ENCODE assay signal across 11 cellular contexts in the genomic region with DNA sequence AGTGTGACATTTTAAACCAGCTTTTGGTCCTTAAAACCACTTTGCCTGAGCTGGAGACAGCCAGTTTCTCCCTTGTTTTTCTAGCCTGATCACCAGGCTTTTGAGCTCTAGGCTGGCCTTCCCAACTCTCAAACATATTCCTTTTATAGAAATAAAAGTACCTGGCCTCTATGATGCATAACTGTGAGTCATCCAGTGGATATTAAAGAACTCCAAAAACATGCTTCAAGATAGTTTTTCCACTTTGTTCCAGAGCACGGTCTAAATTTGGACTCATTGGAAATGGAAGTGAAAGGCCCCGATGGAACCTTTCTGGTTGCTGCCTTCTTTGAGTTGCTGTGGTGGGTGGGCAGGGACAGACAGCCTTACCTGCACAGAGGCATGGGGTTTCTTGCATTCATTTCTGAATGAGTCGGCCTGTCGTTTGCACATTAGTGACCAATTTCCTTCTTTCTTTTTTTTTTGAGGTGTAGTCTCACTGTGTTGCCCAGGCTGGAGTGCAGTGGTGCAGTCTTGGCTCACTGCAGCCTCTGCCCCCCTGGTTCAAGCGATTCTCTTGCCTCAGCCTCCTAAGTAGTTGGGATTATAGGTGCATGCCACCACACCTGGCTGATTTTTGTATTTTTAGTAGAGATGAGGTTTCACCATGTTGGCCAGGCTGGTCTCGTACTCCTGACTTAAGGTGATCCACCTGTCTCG. TPM values are rescaled to one million over a fixed set of nuclear protein-coding genes. Genes with fewer than 3 reads are reported as not detected.
DNase-seq lines count a peak whose midpoint lies in the region; ATAC-seq and TF ChIP-seq lines count a peak whose summit lies in the region.
"Had no signal": no experiment of that assay in that cellular context is flagged by ENCODE, and none has a peak within 500 bp of the region (broad histone marks: within the 10 kb centered on the region; RNA-seq: fewer than 3 reads in every experiment).

No MANE protein-coding gene starts in this region.

- H3K27ac ChIP-seq in heart left ventricle (peak overlapping the region; percentile 5 to 90 (median 66)), caudate nucleus (ENCODE audit: low read depth, low read length) (peak overlapping the region; percentile 64), muscle layer of colon (ENCODE audit: low read depth, low read length) (peak overlapping the region; percentile 92), vagina (peak overlapping the region; percentile 80)

- H3K9me3 ChIP-seq in heart left ventricle (no peaks in the 10 kb centered on the region), muscle layer of colon (ENCODE audit: low read length) (no peaks in the 10 kb centered on the region), vagina (no peaks in the 10 kb centered on the region)

- no peak for TF ChIP-seq POLR2A in heart left ventricle (IDR thresholded peaks at IDR 0.05)
- TF ChIP-seq POLR2A in vagina (IDR thresholded peaks at IDR 0.05), result no peak

- WGBS in heart left ventricle, 4 donors, result 61 to 79% (median 71%) methylated on average over 7 of the region's 7 CpGs

- peak in 1 of 4 donors; percentile 43 for ATAC-seq in heart left ventricle
- no peak for ATAC-seq in Right ventricle myocardium superior (ENCODE audit: poor library complexity)
- ATAC-seq in GM21423 (IDR thresholded peaks at IDR 0.05; ENCODE audit: unreplicated experiment), result no peak

- H3K36me3 ChIP-seq in heart left ventricle, result no peaks in the 10 kb centered on the region
- no peaks in the 10 kb centered on the region for H3K36me3 ChIP-seq in muscle layer of colon (ENCODE audit: insufficient read depth, low read length)
- no peaks in the 10 kb centered on the region for H3K36me3 ChIP-seq in vagina

- H3K4me3 ChIP-seq in heart left ventricle (no peak overlapping the region), muscle layer of colon (ENCODE audit: low read depth in 1 of 2, low read length in 2 of 2) (peak overlapping the region in 1 of 2 donors; percentile 16), vagina (no peak overlapping the region)

- TF ChIP-seq CTCF in heart left ventricle (IDR thresholded peaks at IDR 0.05), result no peak
- TF ChIP-seq CTCF in vagina (IDR thresholded peaks at IDR 0.05), result no peak

- H3K27me3 ChIP-seq in heart left ventricle (no peaks in the 10 kb centered on the region), muscle layer of colon (ENCODE audit: control insufficient read depth in 1 of 2, insufficient read depth in 2 of 2, low read length in 2 of 2) (no peaks in the 10 kb centered on the region), vagina (no peaks in the 10 kb centered on the region)

- H3K9ac ChIP-seq in muscle layer of colon (ENCODE audit: low read length), result no peak overlapping the region

- intact Hi-C loops in heart left ventricle (cut with DNase I) (loop anchor here in 2 of 10 donors (5.0 kb wide), 2 partner anchors 34 to 39 kb away; no protein-coding TSS in a partner anchor), Right ventricle myocardium superior (cut with DNase I) (no loop called here), vagina (cut with DNase I) (no loop called here)

- DNase-seq in heart left ventricle, result no peak
- no peak for DNase-seq in Right ventricle myocardium superior
- peak in 1 of 61 donors; percentile 48 for DNase-seq in caudate nucleus (lab: John Stamatoyannopoulos, UW)
- no peak for DNase-seq in vagina (ENCODE audit: extremely low spot score in 2 of 2)
- DNase-seq in NCI-H446 (lab: John Stamatoyannopoulos, UW), result no peak
- DNase-seq in kidney glomerular epithelial cell (lab: John Stamatoyannopoulos, UW), result no peak
- DNase-seq: NCI-H2227 treated with DMSO at 0.1 percent for 48 hours; occipital lobe; stimulated activated naive CD4-positive, alpha-beta T cell had no signal

- H3K4me1 ChIP-seq in heart left ventricle (peaks cover 22 to 97% (median 72%) of the 10 kb centered on the region in 12 donors), muscle layer of colon (ENCODE audit: insufficient read depth, low read length) (peaks cover 85% of the 10 kb centered on the region), vagina (peaks cover 73% of the 10 kb centered on the region)

RNA-seq across cellular contexts. Expression of a gene that starts 43.1 kb away (rescaled TPM):
- total RNA-seq in heart left ventricle (10 to 100 TPM; 45.4 to 99.1 (median 63.2) TPM), Right ventricle myocardium superior (56.0 TPM), vagina (142 TPM)
- 10 to 100 TPM; 35.2 to 50.9 TPM for polyA plus RNA-seq in heart left ventricle
